Comparison of ENCODE assay signal across 1 cellular context in genomic region chr1:90317628-90318027, GRCh38.
TF ChIP-seq lines count a peak whose summit lies in the region.

No MANE protein-coding gene starts in this region.

TF ChIP-seq in K562, 482 proteins besides CTCF, POLR2A, EP300 and RAD21 (continued from another document):
- no peak for TF ChIP-seq CEBPG (CRISPR knock-in tag; IDR thresholded peaks at IDR 0.05)
- TF ChIP-seq CEBPG (tag; conservative IDR thresholded peaks at IDR 0.05 in 1 of 2, IDR thresholded peaks at IDR 0.05 in 1 of 2): peak in 1 of 2 experiments; percentile 38; a peak in 1 of 4 replicates
